ENCODE assay signal across 9 cellular contexts in genomic region chr1:39771022-39771532, GRCh38. TPM values are rescaled to one million over a fixed set of nuclear protein-coding genes. Genes with fewer than 3 reads are reported as not detected.
DNase-seq lines count a peak whose midpoint lies in the region; ATAC-seq, FAIRE-seq and TF ChIP-seq lines count a peak whose summit lies in the region.
"Not testable (repeated sequence)": the region's sequence is repeated elsewhere in the genome, so short reads cannot be mapped to it uniquely, and the experiment has no call there.
"Had no signal": no experiment of that assay in that cellular context is flagged by ENCODE, and none has a peak within 500 bp of the region (broad histone marks: within the 10 kb centered on the region; RNA-seq: fewer than 3 reads in every experiment).

Gene OXCT2, minus strand, starts transcription at chr1:39771348. Its CDS starts 93 bp downstream, at chr1:39771255.

- H3K27me3 Mint-ChIP-seq in IgD-negative memory B cell, type B pancreatic cell: not testable (repeated sequence)

- H3K36me3 Mint-ChIP-seq in IgD-negative memory B cell, type B pancreatic cell: not testable (repeated sequence)

- not testable (repeated sequence) for H3K36me3 ChIP-seq in left lung, pancreas

- in situ Hi-C loops in G401 (cut with HindIII; ENCODE audit: low sequenced_read_pairs) = not testable (repeated sequence)

- H3K9me3 Mint-ChIP-seq in IgD-negative memory B cell, type B pancreatic cell: not testable (repeated sequence)

- not testable (repeated sequence) for TF ChIP-seq CTCF in cardiac fibroblast (IDR thresholded peaks at IDR 0.05; ENCODE audit: low read depth, low read length); foreskin keratinocyte (conservative IDR thresholded peaks at IDR 0.05); left lung (IDR thresholded peaks at IDR 0.05); pancreas (IDR thresholded peaks at IDR 0.05); type B pancreatic cell (conservative IDR thresholded peaks at IDR 0.05)

- H3K4me3 ChIP-seq in cardiac fibroblast (replicated peaks in 1 of 2; ENCODE audit: low read depth in 2 of 2, low read length in 2 of 2) = peak within 1 kb of the TSS; percentile 15 to 38
- not testable (repeated sequence) for H3K4me3 ChIP-seq in left lung, pancreas

- not testable (repeated sequence) for FAIRE-seq in pancreas (lab: Jason Lieb, UNC)

- DNase-seq in G401 (ENCODE audit: low spot score) (peak; percentile 8), activated T-cell treated with anti-CD3 and anti-CD28 coated beads for 48 hours (ENCODE audit: low read depth) (peak; percentile 4), pancreas (peak in 1 of 6 donors; percentile 52)
- not testable (repeated sequence) for DNase-seq in cardiac fibroblast (ENCODE audit: low read depth in 2 of 2); foreskin keratinocyte; left lung; type B pancreatic cell (ENCODE audit: extremely low spot score, unreplicated experiment)

- H3K27ac Mint-ChIP-seq in IgD-negative memory B cell = peak within 1 kb of the TSS in 2 of 3 donors; percentile 82 to 92
- not testable (repeated sequence) for H3K27ac Mint-ChIP-seq in type B pancreatic cell

- not testable (repeated sequence) for H3K9me3 ChIP-seq in left lung, pancreas

- H3K4me1 Mint-ChIP-seq in IgD-negative memory B cell; type B pancreatic cell (ENCODE audit: unreplicated experiment): not testable (repeated sequence)

- intact Hi-C loops in left lung (cut with DNase I); pancreas (cut with DNase I): not testable (repeated sequence)

- not testable (repeated sequence) for H3K27me3 ChIP-seq in foreskin keratinocyte, left lung, pancreas

- H3K4me1 ChIP-seq in foreskin keratinocyte, left lung, pancreas: not testable (repeated sequence)

- H3K4me3 Mint-ChIP-seq in IgD-negative memory B cell (peak within 1 kb of the TSS in 3 of 4 donors; percentile 68 to 92 (median 74)), type B pancreatic cell (peak within 1 kb of the TSS; percentile 80)

- H3K27ac ChIP-seq in foreskin keratinocyte, left lung, pancreas: not testable (repeated sequence)

- WGBS in pancreas, 2 donors = 45% methylated on average over 11 to 51 of the region's 57 CpGs

- ATAC-seq in foreskin keratinocyte (peak; percentile 19), left lung (peak; percentile 37), pancreas (peak in 3 of 4 donors; percentile 33 to 64 (median 60))

RNA-seq across cellular contexts. Expression of gene OXCT2, which starts in this region (rescaled TPM):
- not detected in 2 replicates for total RNA-seq in G401 (2014; rRNA removed; shearing (Covaris generic))
- polyA plus RNA-seq in IgD-negative memory B cell = 0.93 TPM
- 0.20 and 0.32 TPM in 2 replicates for total RNA-seq in foreskin keratinocyte
- polyA plus RNA-seq in foreskin keratinocyte = 0.26 and 0.44 TPM in 2 replicates
- under 1 TPM; 0.55 to 0.82 TPM for total RNA-seq in left lung
- 1 to 10 TPM in 1 of 6 donors, under 1 TPM in 5; 0.55 to 2.2 (median 0.93) TPM for total RNA-seq in pancreas
- 1 to 10 TPM; 1.7 to 2.3 TPM for polyA plus RNA-seq in pancreas
- 0.21 and 0.65 TPM in 2 replicates for total RNA-seq in type B pancreatic cell (ENCODE audit: low replicate concordance)
- total RNA-seq: T-helper 1 cell treated with Interleukin-12 subunit alpha and Interleukin-12 subunit beta and Interleukin-4 antibody, amounts not matched to agents 30 ng/mL and 1 ng/mL, for 36 hours had no signal

Comparison
In these comparisons a context has a peak if more than half of its experiments do, and no peak if none do; other contexts are left out.
1. Peak in DNase-seq in G401; RNA of the gene not detected or under 1 TPM.
2. Peak in ATAC-seq in foreskin keratinocyte; RNA of the gene not detected or under 1 TPM.
3. Peak in ATAC-seq in left lung; RNA of the gene not detected or under 1 TPM.